In genomic region chr1:75514270-75514669, GRCh38 we compare ENCODE assay signal across 1 cellular context.
TF ChIP-seq lines count a peak whose summit lies in the region.

No MANE protein-coding gene starts in this region.

TF ChIP-seq in SK-N-SH treated with all-trans-retinoic acid at 6 μM for 48 hours, 23 proteins besides CTCF, POLR2A, EP300 and RAD21 (continued from another document):
- TF ChIP-seq TSHZ2 (CRISPR knock-in tag; IDR thresholded peaks at IDR 0.05) = no peak
- TF ChIP-seq PATZ1 (CRISPR knock-in tag; IDR thresholded peaks at IDR 0.05; ENCODE audit: borderline replicate concordance) = peak; percentile 79; the same call in 1 of the 2 replicates
- TF ChIP-seq ZNF70 (CRISPR knock-in tag; IDR thresholded peaks at IDR 0.05) = no peak
- no peak for TF ChIP-seq BACH2 (CRISPR knock-in tag; IDR thresholded peaks at IDR 0.05; ENCODE audit: borderline replicate concordance)
- TF ChIP-seq ISL1 (CRISPR knock-in tag; IDR thresholded peaks at IDR 0.05) = peak; percentile 90
- TF ChIP-seq ZC3H10 (CRISPR knock-in tag; IDR thresholded peaks at IDR 0.05) = peak; percentile 70
- no peak for TF ChIP-seq CSDC2 (CRISPR knock-in tag; IDR thresholded peaks at IDR 0.05)
- TF ChIP-seq TCF4 (CRISPR knock-in tag; IDR thresholded peaks at IDR 0.05; ENCODE audit: borderline replicate concordance) = peak; percentile 49
- TF ChIP-seq TOX (CRISPR knock-in tag; IDR thresholded peaks at IDR 0.05; ENCODE audit: borderline replicate concordance) = 0 out of 2 replicates have a peak, but pooled peaks have one; percentile 60
- TF ChIP-seq OSR1 (CRISPR knock-in tag; IDR thresholded peaks at IDR 0.05) = no peak
- no peak for TF ChIP-seq ARNTL (CRISPR knock-in tag; IDR thresholded peaks at IDR 0.05; ENCODE audit: borderline replicate concordance, low read depth)
- TF ChIP-seq CSRNP3 (CRISPR knock-in tag; IDR thresholded peaks at IDR 0.05) = no peak
- TF ChIP-seq ZNF565 (CRISPR knock-in tag; conservative IDR thresholded peaks at IDR 0.05; ENCODE audit: low read depth) = no peak
- TF ChIP-seq CREB5 (CRISPR knock-in tag; IDR thresholded peaks at IDR 0.05; ENCODE audit: low read depth) = no peak; the same call in 1 of the 2 replicates
- TF ChIP-seq ESRRG (CRISPR knock-in tag; IDR thresholded peaks at IDR 0.05) = no peak
- TF ChIP-seq ZFP3 (CRISPR knock-in tag; IDR thresholded peaks at IDR 0.05) = no peak
- TF ChIP-seq GLIS3 (CRISPR knock-in tag; IDR thresholded peaks at IDR 0.05) = no peak
